10 cellular contexts compared by ENCODE assay signal in the genomic region with DNA sequence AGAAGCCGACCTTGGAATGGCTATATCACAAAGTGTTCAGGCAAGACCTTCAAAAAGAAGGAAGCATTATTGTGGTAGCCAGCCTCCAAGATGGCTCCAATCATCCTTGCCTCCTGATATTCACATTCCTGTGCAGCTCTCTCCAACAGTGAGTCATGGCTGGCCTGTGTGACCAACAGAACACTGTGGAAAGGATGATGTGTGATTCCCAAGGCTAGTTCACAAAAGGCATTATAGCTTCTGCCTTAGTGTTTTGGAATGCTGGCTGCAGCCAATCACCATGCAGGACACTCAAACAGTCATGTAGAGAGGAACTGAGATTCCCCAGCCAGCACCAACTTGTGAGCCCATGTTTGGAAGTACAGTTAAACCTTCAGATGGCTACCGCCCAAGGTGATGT.
DNase-seq lines count a peak whose midpoint lies in the region; FAIRE-seq and TF ChIP-seq lines count a peak whose summit lies in the region.
"Had no signal": no experiment of that assay in that cellular context is flagged by ENCODE, and none has a peak within 500 bp of the region (broad histone marks: within the 10 kb centered on the region; RNA-seq: fewer than 3 reads in every experiment).

No MANE protein-coding gene starts in this region.

- no peaks in the 10 kb centered on the region for H4K20me1 ChIP-seq in SK-N-SH (ENCODE audit: insufficient read depth)
- H4K20me1 ChIP-seq in fibroblast of lung (ENCODE audit: control insufficient read depth, extremely low read depth, insufficient read depth, low read length), result no peaks in the 10 kb centered on the region

- H3K9ac ChIP-seq in SK-N-SH (peak overlapping the region; percentile 24; the same call in 1 of the 2 replicates), fibroblast of lung (ENCODE audit: insufficient read depth, low read length) (no peak overlapping the region)

- 34% methylated on average over 2 of the region's 2 CpGs for WGBS in SK-N-SH (ENCODE audit: low lambda C conversion rate)

- H3K4me3 ChIP-seq in SK-N-SH (ENCODE audit: low read depth in 2 of 2, low read length in 1 of 2), result no peak overlapping the region
- H3K4me3 ChIP-seq in fibroblast of lung (replicated peaks in 1 of 4; ENCODE audit: control extremely low read depth in 1 of 4, insufficient read depth in 1 of 4, low read depth in 3 of 4, low read length in 4 of 4), result no peak overlapping the region

- H2AFZ ChIP-seq in SK-N-SH (ENCODE audit: low read depth) (peak overlapping the region; percentile 54; the same call in 1 of the 2 replicates), fibroblast of lung (ENCODE audit: low read length) (peak overlapping the region; percentile 19)

- H3F3A ChIP-seq in SK-N-SH (replicated peaks; ENCODE audit: insufficient read depth), result peaks cover 21% of the 10 kb centered on the region

- peak overlapping the region; percentile 23 for H3K27ac Mint-ChIP-seq in osteocyte (ENCODE audit: unreplicated experiment)

- CTCF ChIA-PET in SK-N-SH (lab: Yijun Ruan, JAX), result interaction anchor here (2.6 kb wide), 1 partner anchor 19 kb away, joined by 12 read pairs; no protein-coding TSS in a partner anchor

- no peaks in the 10 kb centered on the region for H3K27me3 ChIP-seq in SK-N-SH (ENCODE audit: insufficient read depth)
- no peaks in the 10 kb centered on the region for H3K27me3 ChIP-seq in fibroblast of lung (ENCODE audit: control insufficient read depth, insufficient read depth, low read length)

- DNase-seq in GM04503 (ENCODE audit: low read depth) (peak; percentile 100), SK-N-SH (no peak), fibroblast of lung (ENCODE audit: low read depth in 2 of 2) (peak; percentile 95 to 100), osteocyte (ENCODE audit: extremely low spot score, unreplicated experiment) (no peak), ecto neural progenitor cell (ENCODE audit: low spot score) (no peak), GM12892 (ENCODE audit: insufficient read length) (no peak), COR-L47 (lab: John Stamatoyannopoulos, UW) (no peak), MV-4-11 (lab: John Stamatoyannopoulos, UW) (no peak)
- DNase-seq: NCI-H2081; stimulated activated CD8-positive, alpha-beta memory T cell treated with anti-CD3 and anti-CD28 coated beads, Interleukin-4, amount 100 ng/mL, for 48 hours had no signal

- H3K9me2 ChIP-seq in SK-N-SH, result no peaks in the 10 kb centered on the region

- peaks cover 6 to 8% of the 10 kb centered on the region in 2 experiments; a peak in 3 of 4 replicates for H3K4me1 ChIP-seq in SK-N-SH (ENCODE audit: control insufficient read depth in 1 of 2, insufficient read depth in 2 of 2, low read depth in 1 of 2, low read length in 1 of 2)
- no peaks in the 10 kb centered on the region for H3K4me1 ChIP-seq in fibroblast of lung (ENCODE audit: control insufficient read depth, extremely low read depth, insufficient read depth, low read length)

- H3K9me3 ChIP-seq in SK-N-SH (no peaks in the 10 kb centered on the region), fibroblast of lung (ENCODE audit: control insufficient read depth, insufficient read depth, low read depth, low read length) (no peaks in the 10 kb centered on the region)

- H3K27ac ChIP-seq in SK-N-SH (ENCODE audit: low read depth in 2 of 2, low read length in 1 of 2) (peak overlapping the region; percentile 25 to 91; a peak in 3 of 4 replicates), fibroblast of lung (ENCODE audit: insufficient read depth, low read length) (peak overlapping the region; percentile 22)

- no peak for FAIRE-seq in GM12892 (lab: Jason Lieb, UNC)

- H3K4me3 Mint-ChIP-seq in osteocyte (ENCODE audit: unreplicated experiment), result no peak overlapping the region

- POLR2A ChIA-PET in SK-N-SH (lab: Yijun Ruan, JAX), result no interaction called here

- TF ChIP-seq POLR2A in GM12892 (IDR thresholded peaks at IDR 0.05; ENCODE audit: low read depth, low read length), result no peak

- peaks cover 5% of the 10 kb centered on the region for H3K9me3 Mint-ChIP-seq in osteocyte (ENCODE audit: unreplicated experiment)

- TF ChIP-seq CTCF in SK-N-SH (IDR thresholded peaks at IDR 0.05) (no peak), fibroblast of lung (conservative IDR thresholded peaks at IDR 0.05 in 1 of 2, IDR thresholded peaks at IDR 0.05 in 1 of 2; ENCODE audit: low read depth in 1 of 2, low read length in 2 of 2) (no peak), osteocyte (IDR thresholded peaks at IDR 0.05) (no peak)

- no peak for TF ChIP-seq RAD21 in SK-N-SH (IDR thresholded peaks at IDR 0.05; ENCODE audit: low read length)

- peak in 1 of 2 experiments; percentile 81; a peak in 2 of 4 replicates for TF ChIP-seq EP300 in SK-N-SH (IDR thresholded peaks at IDR 0.05; ENCODE audit: borderline replicate concordance in 1 of 2, low read depth in 1 of 2, low read length in 1 of 2)

- H3K4me2 ChIP-seq in SK-N-SH (no peak overlapping the region), fibroblast of lung (ENCODE audit: extremely low read depth, insufficient read depth, low read length) (no peak overlapping the region)

- H3K36me3 Mint-ChIP-seq in osteocyte (ENCODE audit: unreplicated experiment), result peaks cover 22% of the 10 kb centered on the region

- H3K36me3 ChIP-seq in SK-N-SH (replicated peaks in 1 of 2; ENCODE audit: control insufficient read depth in 1 of 2, insufficient read depth in 2 of 2, low read length in 1 of 2) (peaks cover 28 to 35% of the 10 kb centered on the region in 2 experiments), fibroblast of lung (ENCODE audit: control insufficient read depth, insufficient read depth, low read length) (peaks cover 1% of the 10 kb centered on the region)

- H3K79me2 ChIP-seq in SK-N-SH (ENCODE audit: insufficient read depth), result no peaks in the 10 kb centered on the region
- H3K79me2 ChIP-seq in fibroblast of lung (ENCODE audit: control insufficient read depth, insufficient read depth, low read length), result no peaks in the 10 kb centered on the region

- peaks cover 8% of the 10 kb centered on the region for H3K4me1 Mint-ChIP-seq in osteocyte (ENCODE audit: unreplicated experiment)

- no peaks in the 10 kb centered on the region for H3K27me3 Mint-ChIP-seq in osteocyte (ENCODE audit: unreplicated experiment)

TF ChIP-seq in SK-N-SH, 30 proteins besides CTCF, POLR2A, EP300 and RAD21 (continues in another document):
- TF ChIP-seq JUND (IDR thresholded peaks at IDR 0.05) (peak; percentile 92), MEF2A (IDR thresholded peaks at IDR 0.05; ENCODE audit: borderline replicate concordance, low read depth) (peak; percentile 38; the same call in 1 of the 2 replicates), CHD2 (IDR thresholded peaks at IDR 0.05; ENCODE audit: low read length, partially characterized antibody) (no peak), SIN3A (IDR thresholded peaks at IDR 0.05; ENCODE audit: borderline replicate concordance, low read depth, low read length) (no peak), GATA2 (CRISPR knock-in tag; IDR thresholded peaks at IDR 0.05) (no peak), RXRA (IDR thresholded peaks at IDR 0.05; ENCODE audit: borderline replicate concordance, low read depth) (peak; percentile 49; the same call in 1 of the 2 replicates), NFIC (IDR thresholded peaks at IDR 0.05; ENCODE audit: borderline replicate concordance) (peak; percentile 57; the same call in 1 of the 2 replicates), EZH2phosphoT487 (IDR thresholded peaks at IDR 0.05; ENCODE audit: borderline replicate concordance, low read depth) (no peak), TCF12 (IDR thresholded peaks at IDR 0.05) (peak; percentile 77), ELF1 (IDR thresholded peaks at IDR 0.05) (peak; percentile 42; the same call in 1 of the 2 replicates), FOXJ3 (CRISPR knock-in tag; IDR thresholded peaks at IDR 0.05) (no peak), YY1 (IDR thresholded peaks at IDR 0.05; ENCODE audit: low read depth) (peak; percentile 88), TEAD4 (IDR thresholded peaks at IDR 0.05; ENCODE audit: borderline replicate concordance, insufficient read depth) (peak; percentile 63; the same call in 1 of the 2 replicates), POLR2AphosphoS5 (IDR thresholded peaks at IDR 0.05; ENCODE audit: low read depth, low read length) (peak; percentile 45; the same call in 1 of the 2 replicates), GABPA (IDR thresholded peaks at IDR 0.05; ENCODE audit: low read depth) (no peak)
- TF ChIP-seq, protein P1, sequence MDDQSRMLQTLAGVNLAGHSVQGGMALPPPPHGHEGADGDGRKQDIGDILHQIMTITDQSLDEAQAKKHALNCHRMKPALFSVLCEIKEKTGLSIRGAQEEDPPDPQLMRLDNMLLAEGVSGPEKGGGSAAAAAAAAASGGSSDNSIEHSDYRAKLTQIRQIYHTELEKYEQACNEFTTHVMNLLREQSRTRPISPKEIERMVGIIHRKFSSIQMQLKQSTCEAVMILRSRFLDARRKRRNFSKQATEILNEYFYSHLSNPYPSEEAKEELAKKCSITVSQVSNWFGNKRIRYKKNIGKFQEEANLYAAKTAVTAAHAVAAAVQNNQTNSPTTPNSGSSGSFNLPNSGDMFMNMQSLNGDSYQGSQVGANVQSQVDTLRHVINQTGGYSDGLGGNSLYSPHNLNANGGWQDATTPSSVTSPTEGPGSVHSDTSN (IDR thresholded peaks at IDR 0.05), result peak; percentile 75
- TF ChIP-seq, protein P2, sequence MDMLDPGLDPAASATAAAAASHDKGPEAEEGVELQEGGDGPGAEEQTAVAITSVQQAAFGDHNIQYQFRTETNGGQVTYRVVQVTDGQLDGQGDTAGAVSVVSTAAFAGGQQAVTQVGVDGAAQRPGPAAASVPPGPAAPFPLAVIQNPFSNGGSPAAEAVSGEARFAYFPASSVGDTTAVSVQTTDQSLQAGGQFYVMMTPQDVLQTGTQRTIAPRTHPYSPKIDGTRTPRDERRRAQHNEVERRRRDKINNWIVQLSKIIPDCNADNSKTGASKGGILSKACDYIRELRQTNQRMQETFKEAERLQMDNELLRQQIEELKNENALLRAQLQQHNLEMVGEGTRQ (IDR thresholded peaks at IDR 0.05; ENCODE audit: borderline replicate concordance, low read depth, low read length), result no peak
- TF ChIP-seq, protein P3, sequence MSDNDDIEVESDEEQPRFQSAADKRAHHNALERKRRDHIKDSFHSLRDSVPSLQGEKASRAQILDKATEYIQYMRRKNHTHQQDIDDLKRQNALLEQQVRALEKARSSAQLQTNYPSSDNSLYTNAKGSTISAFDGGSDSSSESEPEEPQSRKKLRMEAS (IDR thresholded peaks at IDR 0.05; ENCODE audit: low read depth), result peak; percentile 97
- TF ChIP-seq, protein P4, sequence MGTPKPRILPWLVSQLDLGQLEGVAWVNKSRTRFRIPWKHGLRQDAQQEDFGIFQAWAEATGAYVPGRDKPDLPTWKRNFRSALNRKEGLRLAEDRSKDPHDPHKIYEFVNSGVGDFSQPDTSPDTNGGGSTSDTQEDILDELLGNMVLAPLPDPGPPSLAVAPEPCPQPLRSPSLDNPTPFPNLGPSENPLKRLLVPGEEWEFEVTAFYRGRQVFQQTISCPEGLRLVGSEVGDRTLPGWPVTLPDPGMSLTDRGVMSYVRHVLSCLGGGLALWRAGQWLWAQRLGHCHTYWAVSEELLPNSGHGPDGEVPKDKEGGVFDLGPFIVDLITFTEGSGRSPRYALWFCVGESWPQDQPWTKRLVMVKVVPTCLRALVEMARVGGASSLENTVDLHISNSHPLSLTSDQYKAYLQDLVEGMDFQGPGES (IDR thresholded peaks at IDR 0.05; ENCODE audit: low read depth, low read length), result no peak

Comparison
In these comparisons a context has a peak if more than half of its experiments do, and no peak if none do; other contexts are left out.
1. DNase-seq: peak in GM04503 (single experiment) and fibroblast of lung (2 of 2); none in SK-N-SH (single experiment), osteocyte (single experiment), ecto neural progenitor cell (single experiment), GM12892 (single experiment), COR-L47 (single experiment) and MV-4-11 (single experiment).